In genomic region chr6:26020291-26020982, GRCh38 we compare ENCODE assay signal across 8 cellular contexts. TPM values are rescaled to one million over a fixed set of nuclear protein-coding genes. Genes with fewer than 3 reads are reported as not detected.
DNase-seq lines count a peak whose midpoint lies in the region; ATAC-seq and TF ChIP-seq lines count a peak whose summit lies in the region.

No MANE protein-coding gene starts in this region.

- no peak for TF ChIP-seq CTCF in fibroblast of pulmonary artery (IDR thresholded peaks at IDR 0.05; ENCODE audit: low read length, missing control alignments)
- no peak for TF ChIP-seq CTCF in thyroid gland (IDR thresholded peaks at IDR 0.05)

- intact Hi-C loops in thyroid gland (cut with DNase I), result no loop called here

- H3K36me3 ChIP-seq in thyroid gland, result no peaks in the 10 kb centered on the region

- H3K27ac Mint-ChIP-seq in IgD-negative memory B cell, result peak overlapping the region; percentile 97 to 100 (median 99)
- peak overlapping the region; percentile 98 to 99 for H3K27ac Mint-ChIP-seq in natural killer cell treated with Interleukin-12 subunit alpha and Interleukin-12 subunit beta and Interleukin-15 and Interleukin-18, amount 100 ng/mL, for 72 hours

- H3K4me1 ChIP-seq in thyroid gland, result peaks cover 6 to 19% of the 10 kb centered on the region in 2 donors

- peaks cover 3% of the 10 kb centered on the region for H3K36me3 Mint-ChIP-seq in IgD-negative memory B cell
- no peaks in the 10 kb centered on the region for H3K36me3 Mint-ChIP-seq in natural killer cell treated with Interleukin-12 subunit alpha and Interleukin-12 subunit beta and Interleukin-15 and Interleukin-18, amount 100 ng/mL, for 72 hours

- no peaks in the 10 kb centered on the region for H3K9me3 ChIP-seq in thyroid gland

- peak overlapping the region; percentile 89 to 99 (median 97) for H3K4me3 Mint-ChIP-seq in IgD-negative memory B cell
- peak overlapping the region; percentile 94 for H3K4me3 Mint-ChIP-seq in natural killer cell treated with Interleukin-12 subunit alpha and Interleukin-12 subunit beta and Interleukin-15 and Interleukin-18, amount 100 ng/mL, for 72 hours

- H3K27me3 Mint-ChIP-seq in IgD-negative memory B cell, result no peaks in the 10 kb centered on the region
- H3K27me3 Mint-ChIP-seq in natural killer cell treated with Interleukin-12 subunit alpha and Interleukin-12 subunit beta and Interleukin-15 and Interleukin-18, amount 100 ng/mL, for 72 hours, result no peaks in the 10 kb centered on the region

- H3K4me3 ChIP-seq in fibroblast of pulmonary artery (replicated peaks; ENCODE audit: low read depth, low read length) (peak overlapping the region; percentile 62), thyroid gland (replicated peaks in 1 of 3) (peak overlapping the region; percentile 43 to 73 (median 52))

- H3K9me3 Mint-ChIP-seq in IgD-negative memory B cell, result peaks cover 0 to 7% (median 2%) of the 10 kb centered on the region in 3 donors
- H3K9me3 Mint-ChIP-seq in natural killer cell treated with Interleukin-12 subunit alpha and Interleukin-12 subunit beta and Interleukin-15 and Interleukin-18, amount 100 ng/mL, for 72 hours, result no peaks in the 10 kb centered on the region

- WGBS in thyroid gland, 2 donors, result 1 to 2% methylated on average over 43 to 46 of the region's 46 CpGs

- peaks cover 3 to 14% (median 9%) of the 10 kb centered on the region in 3 donors for H3K4me1 Mint-ChIP-seq in IgD-negative memory B cell
- peaks cover 31 to 39% of the 10 kb centered on the region in 2 donors for H3K4me1 Mint-ChIP-seq in natural killer cell treated with Interleukin-12 subunit alpha and Interleukin-12 subunit beta and Interleukin-15 and Interleukin-18, amount 100 ng/mL, for 72 hours (ENCODE audit: low read depth in 2 of 2)

- peak; percentile 96 to 100 for TF ChIP-seq POLR2A in thyroid gland (IDR thresholded peaks at IDR 0.05)

- peak; percentile 47 for ATAC-seq in GM21576 (IDR thresholded peaks at IDR 0.05; ENCODE audit: unreplicated experiment)
- peak; percentile 74 to 83 for ATAC-seq in natural killer cell treated with Interleukin-12 subunit alpha and Interleukin-12 subunit beta and Interleukin-15 and Interleukin-18, amount 100 ng/mL, for 72 hours

- no peaks in the 10 kb centered on the region for H3K27me3 ChIP-seq in thyroid gland

- DNase-seq in DMS79 (lab: John Stamatoyannopoulos, UW) (peak; percentile 53), RPMI8226 (peak; percentile 42), fibroblast of pulmonary artery (ENCODE audit: low read depth) (peak; percentile 97), thyroid gland (peak; percentile 78 to 82)
- DNase-seq in activated effector memory CD4-positive, alpha-beta T cell treated with anti-CD3 and anti-CD28 coated beads, Interleukin-2, amount 50 U/mL, for 16 hours, result peak; percentile 90
- DNase-seq in natural killer cell treated with Interleukin-12 subunit alpha and Interleukin-12 subunit beta and Interleukin-15 and Interleukin-18, amount 100 ng/mL, for 72 hours (ENCODE audit: low spot score), result peak; percentile 86

- H3K27ac ChIP-seq in thyroid gland, result peak overlapping the region; percentile 96 to 98 (median 97)

RNA-seq across cellular contexts. Expression of gene TRIM38, which starts 57.8 kb away (rescaled TPM):
- 23.7 TPM for polyA plus RNA-seq in IgD-negative memory B cell
- 10 to 100 TPM; 17.8 to 19.1 TPM for total RNA-seq in natural killer cell treated with Interleukin-12 subunit alpha and Interleukin-12 subunit beta and Interleukin-15 and Interleukin-18, amount 100 ng/mL, for 72 hours
- total RNA-seq in thyroid gland, result 10 to 100 TPM; 11.5 to 14.0 (median 12.4) TPM

Comparison
In these comparisons a context has a peak if more than half of its experiments do, and no peak if none do; other contexts are left out.
1. Peak in every context shown above with its lines: DNase-seq, ATAC-seq, H3K4me3 ChIP-seq and H3K27ac ChIP-seq.
2. DNase-seq: peak in every context shown above with its lines; median percentile 97 in fibroblast of pulmonary artery; 90 in activated effector memory CD4-positive, alpha-beta T cell treated with anti-CD3 and anti-CD28 coated beads, Interleukin-2, amount 50 U/mL, for 16 hours; 86 in natural killer cell treated with Interleukin-12 subunit alpha and Interleukin-12 subunit beta and Interleukin-15 and Interleukin-18, amount 100 ng/mL, for 72 hours; 80 in thyroid gland; 53 in DMS79; 42 in RPMI8226.